In the genomic region with DNA sequence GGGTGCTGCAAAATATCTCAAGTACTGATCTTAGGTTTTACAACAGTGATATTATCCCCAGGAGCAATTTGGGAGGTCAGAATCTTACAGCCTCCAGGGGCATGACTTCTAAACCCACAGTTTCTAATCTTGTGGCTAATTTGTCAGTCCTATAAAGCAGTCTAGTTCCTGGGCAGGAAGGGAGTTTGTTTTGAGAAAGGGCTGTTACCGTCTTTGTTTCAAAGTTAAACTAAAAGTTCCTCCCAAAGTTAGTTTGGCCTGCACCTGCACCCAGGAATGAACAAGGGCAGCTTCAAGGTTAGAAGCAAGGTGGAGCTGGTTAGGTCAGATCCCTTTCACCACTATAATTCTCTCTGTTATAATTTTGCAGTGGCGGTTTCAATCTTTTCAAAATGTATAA, we compare ENCODE assay signal across 23 cellular contexts.
DNase-seq lines count a peak whose midpoint lies in the region; ATAC-seq and TF ChIP-seq lines count a peak whose summit lies in the region.
"Had no signal": no experiment of that assay in that cellular context is flagged by ENCODE, and none has a peak within 500 bp of the region (broad histone marks: within the 10 kb centered on the region; RNA-seq: fewer than 3 reads in every experiment).

No MANE protein-coding gene starts in this region.

- H3K36me3 ChIP-seq in BLaER1 (no peaks in the 10 kb centered on the region), Karpas-422 (ENCODE audit: insufficient read depth, low read length) (no peaks in the 10 kb centered on the region)
- H3K36me3 ChIP-seq: MG63, Peyer's patch had no signal

- H3K9me3 ChIP-seq in BLaER1: no peaks in the 10 kb centered on the region
- H3K9me3 ChIP-seq in Karpas-422 (ENCODE audit: low read length): no peaks in the 10 kb centered on the region
- H3K9me3 ChIP-seq: MG63, Peyer's patch had no signal

- H3K27me3 Mint-ChIP-seq in WTC11 (ENCODE audit: low read depth) (no peaks in the 10 kb centered on the region), nephron progenitor cell (ENCODE audit: low read depth, poor library complexity) (peaks cover 10% of the 10 kb centered on the region)
- peaks cover 16% of the 10 kb centered on the region for H3K27me3 Mint-ChIP-seq in stimulated activated naive CD8-positive, alpha-beta T cell treated with anti-CD3 and anti-CD28 coated beads, Interleukin-15, amount 100 ng/mL, for 72 hours

- H3K36me3 Mint-ChIP-seq in WTC11 (no peaks in the 10 kb centered on the region), nephron progenitor cell (ENCODE audit: low read depth) (no peaks in the 10 kb centered on the region)

- H3K9ac ChIP-seq in BLaER1 (no peak overlapping the region), Karpas-422 (ENCODE audit: low read length) (no peak overlapping the region)
- H3K9ac ChIP-seq: GM23248 had no signal

- no peak overlapping the region for H3K4me3 ChIP-seq in BLaER1
- H3K4me3 ChIP-seq in Karpas-422 (ENCODE audit: low read length): no peak overlapping the region
- H3K4me3 ChIP-seq: GM23248, K562, MG63, Peyer's patch, SK-N-MC had no signal

- peak overlapping the region; percentile 96 for H3K27ac Mint-ChIP-seq in WTC11
- H3K27ac Mint-ChIP-seq in nephron progenitor cell: peak overlapping the region; percentile 75
- no peak overlapping the region for H3K27ac Mint-ChIP-seq in stimulated activated naive CD8-positive, alpha-beta T cell treated with anti-CD3 and anti-CD28 coated beads, Interleukin-15, amount 100 ng/mL, for 72 hours
- H3K27ac Mint-ChIP-seq: CD4-positive, alpha-beta T cell had no signal

- H3K9me3 Mint-ChIP-seq in WTC11 (no peaks in the 10 kb centered on the region), nephron progenitor cell (peaks cover 11% of the 10 kb centered on the region)
- H3K9me3 Mint-ChIP-seq in stimulated activated naive CD8-positive, alpha-beta T cell treated with anti-CD3 and anti-CD28 coated beads, Interleukin-15, amount 100 ng/mL, for 72 hours: no peaks in the 10 kb centered on the region
- H3K9me3 Mint-ChIP-seq: CD4-positive, alpha-beta T cell had no signal

- no peaks in the 10 kb centered on the region for H4K20me1 ChIP-seq in BLaER1
- H4K20me1 ChIP-seq in Karpas-422 (ENCODE audit: insufficient read depth, low read depth, low read length): no peaks in the 10 kb centered on the region

- H3K79me2 ChIP-seq in Karpas-422 (ENCODE audit: low read length): no peaks in the 10 kb centered on the region

- H3K27me3 ChIP-seq in BLaER1 (no peaks in the 10 kb centered on the region), Karpas-422 (ENCODE audit: low read length) (no peaks in the 10 kb centered on the region)
- H3K27me3 ChIP-seq: Peyer's patch had no signal

- no peak for TF ChIP-seq CTCF in WTC11 (IDR thresholded peaks at IDR 0.05)
- no peak for TF ChIP-seq CTCF in nephron progenitor cell (IDR thresholded peaks at IDR 0.05)

- H3K4me3 Mint-ChIP-seq in WTC11 (no peak overlapping the region), nephron progenitor cell (no peak overlapping the region)
- no peak overlapping the region for H3K4me3 Mint-ChIP-seq in stimulated activated naive CD8-positive, alpha-beta T cell treated with anti-CD3 and anti-CD28 coated beads, Interleukin-15, amount 100 ng/mL, for 72 hours
- H3K4me3 Mint-ChIP-seq: CD4-positive, alpha-beta T cell had no signal

- H3K4me2 ChIP-seq in BLaER1 (peak overlapping the region; percentile 48), Karpas-422 (ENCODE audit: low read depth, low read length, poor library complexity, severe bottlenecking) (no peak overlapping the region)

- POLR2A ChIA-PET in WTC11 (lab: Charles Lee): no interaction called here

- no peak overlapping the region for H2AFZ ChIP-seq in Karpas-422 (ENCODE audit: low read length)
- H2AFZ ChIP-seq: GM23248 had no signal

- CTCF ChIA-PET in WTC11 (lab: Charles Lee): interaction anchor here (1.0 to 2.2 kb wide), 3 partner anchors 16 to 26 kb away, joined by 3 to 10 read pairs (median 3); no protein-coding TSS in a partner anchor

- H3K4me1 ChIP-seq in BLaER1: peaks cover 34% of the 10 kb centered on the region
- H3K4me1 ChIP-seq in Karpas-422 (ENCODE audit: low read length): no peaks in the 10 kb centered on the region
- H3K4me1 ChIP-seq: Peyer's patch had no signal

- H3K27ac ChIP-seq in BLaER1 (no peak overlapping the region), Karpas-422 (ENCODE audit: low read length) (no peak overlapping the region)
- H3K27ac ChIP-seq: GM23248, Peyer's patch, SK-N-MC had no signal

- H3K9me2 ChIP-seq in Karpas-422 (replicated peaks; ENCODE audit: insufficient read depth, low read length): no peaks in the 10 kb centered on the region

- DNase-seq in Karpas-422: peak; percentile 11
- no peak for DNase-seq in WTC11 (ENCODE audit: low spot score)
- no peak for DNase-seq in nephron progenitor cell
- no peak for DNase-seq in NCI-H1105 treated with DMSO at 0.1 percent for 48 hours (lab: John Stamatoyannopoulos, UW)
- DNase-seq in foreskin melanocyte: no peak
- DNase-seq in stimulated activated naive CD8-positive, alpha-beta T cell treated with anti-CD3 and anti-CD28 coated beads, Interleukin-15, amount 100 ng/mL, for 72 hours: no peak
- DNase-seq: CD4-positive, alpha-beta T cell; GM23248; HCEC 1CT; MG63; NCI-H1048; NCI-H1417 treated with DMSO at 0.1 percent for 48 hours; NCI-H1694 treated with DMSO at 0.1 percent for 48 hours; NCI-H2081 treated with DMSO at 0.1 percent for 48 hours; NCI-H2171; NCI-H226; NCI-H510A; NCI-H69; Peyer's patch; SIG-M5 had no signal

- peaks cover 59% of the 10 kb centered on the region for H3K4me1 Mint-ChIP-seq in WTC11
- H3K4me1 Mint-ChIP-seq in nephron progenitor cell: peaks cover 41% of the 10 kb centered on the region
- peaks cover 5% of the 10 kb centered on the region for H3K4me1 Mint-ChIP-seq in stimulated activated naive CD8-positive, alpha-beta T cell treated with anti-CD3 and anti-CD28 coated beads, Interleukin-15, amount 100 ng/mL, for 72 hours

- no peak for ATAC-seq in WTC11
- no peak for ATAC-seq in stimulated activated naive CD8-positive, alpha-beta T cell treated with anti-CD3 and anti-CD28 coated beads, Interleukin-15, amount 100 ng/mL, for 72 hours
- ATAC-seq: K562 had no signal

TF ChIP-seq in WTC11, 78 proteins besides CTCF, POLR2A, EP300 and RAD21 (continues in another document):
- TF ChIP-seq ZNF219 (CRISPR knock-in tag; IDR thresholded peaks at IDR 0.05; ENCODE audit: borderline replicate concordance): no peak
- TF ChIP-seq, protein P1, sequence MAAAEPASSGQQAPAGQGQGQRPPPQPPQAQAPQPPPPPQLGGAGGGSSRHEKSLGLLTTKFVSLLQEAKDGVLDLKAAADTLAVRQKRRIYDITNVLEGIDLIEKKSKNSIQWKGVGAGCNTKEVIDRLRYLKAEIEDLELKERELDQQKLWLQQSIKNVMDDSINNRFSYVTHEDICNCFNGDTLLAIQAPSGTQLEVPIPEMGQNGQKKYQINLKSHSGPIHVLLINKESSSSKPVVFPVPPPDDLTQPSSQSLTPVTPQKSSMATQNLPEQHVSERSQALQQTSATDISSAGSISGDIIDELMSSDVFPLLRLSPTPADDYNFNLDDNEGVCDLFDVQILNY (CRISPR knock-in tag; IDR thresholded peaks at IDR 0.05): no peak
- TF ChIP-seq FOXK1 (CRISPR knock-in tag; IDR thresholded peaks at IDR 0.05): no peak
- TF ChIP-seq, protein P2, sequence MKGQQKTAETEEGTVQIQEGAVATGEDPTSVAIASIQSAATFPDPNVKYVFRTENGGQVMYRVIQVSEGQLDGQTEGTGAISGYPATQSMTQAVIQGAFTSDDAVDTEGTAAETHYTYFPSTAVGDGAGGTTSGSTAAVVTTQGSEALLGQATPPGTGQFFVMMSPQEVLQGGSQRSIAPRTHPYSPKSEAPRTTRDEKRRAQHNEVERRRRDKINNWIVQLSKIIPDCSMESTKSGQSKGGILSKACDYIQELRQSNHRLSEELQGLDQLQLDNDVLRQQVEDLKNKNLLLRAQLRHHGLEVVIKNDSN (CRISPR knock-in tag; IDR thresholded peaks at IDR 0.05): no peak
- TF ChIP-seq ZNF138 (CRISPR knock-in tag; conservative IDR thresholded peaks at IDR 0.05): no peak
- no peak for TF ChIP-seq KAT7 (CRISPR knock-in tag; IDR thresholded peaks at IDR 0.05; ENCODE audit: borderline replicate concordance)
- no peak for TF ChIP-seq ZNF263 (CRISPR knock-in tag; IDR thresholded peaks at IDR 0.05; ENCODE audit: low read depth)
- TF ChIP-seq, protein P3, sequence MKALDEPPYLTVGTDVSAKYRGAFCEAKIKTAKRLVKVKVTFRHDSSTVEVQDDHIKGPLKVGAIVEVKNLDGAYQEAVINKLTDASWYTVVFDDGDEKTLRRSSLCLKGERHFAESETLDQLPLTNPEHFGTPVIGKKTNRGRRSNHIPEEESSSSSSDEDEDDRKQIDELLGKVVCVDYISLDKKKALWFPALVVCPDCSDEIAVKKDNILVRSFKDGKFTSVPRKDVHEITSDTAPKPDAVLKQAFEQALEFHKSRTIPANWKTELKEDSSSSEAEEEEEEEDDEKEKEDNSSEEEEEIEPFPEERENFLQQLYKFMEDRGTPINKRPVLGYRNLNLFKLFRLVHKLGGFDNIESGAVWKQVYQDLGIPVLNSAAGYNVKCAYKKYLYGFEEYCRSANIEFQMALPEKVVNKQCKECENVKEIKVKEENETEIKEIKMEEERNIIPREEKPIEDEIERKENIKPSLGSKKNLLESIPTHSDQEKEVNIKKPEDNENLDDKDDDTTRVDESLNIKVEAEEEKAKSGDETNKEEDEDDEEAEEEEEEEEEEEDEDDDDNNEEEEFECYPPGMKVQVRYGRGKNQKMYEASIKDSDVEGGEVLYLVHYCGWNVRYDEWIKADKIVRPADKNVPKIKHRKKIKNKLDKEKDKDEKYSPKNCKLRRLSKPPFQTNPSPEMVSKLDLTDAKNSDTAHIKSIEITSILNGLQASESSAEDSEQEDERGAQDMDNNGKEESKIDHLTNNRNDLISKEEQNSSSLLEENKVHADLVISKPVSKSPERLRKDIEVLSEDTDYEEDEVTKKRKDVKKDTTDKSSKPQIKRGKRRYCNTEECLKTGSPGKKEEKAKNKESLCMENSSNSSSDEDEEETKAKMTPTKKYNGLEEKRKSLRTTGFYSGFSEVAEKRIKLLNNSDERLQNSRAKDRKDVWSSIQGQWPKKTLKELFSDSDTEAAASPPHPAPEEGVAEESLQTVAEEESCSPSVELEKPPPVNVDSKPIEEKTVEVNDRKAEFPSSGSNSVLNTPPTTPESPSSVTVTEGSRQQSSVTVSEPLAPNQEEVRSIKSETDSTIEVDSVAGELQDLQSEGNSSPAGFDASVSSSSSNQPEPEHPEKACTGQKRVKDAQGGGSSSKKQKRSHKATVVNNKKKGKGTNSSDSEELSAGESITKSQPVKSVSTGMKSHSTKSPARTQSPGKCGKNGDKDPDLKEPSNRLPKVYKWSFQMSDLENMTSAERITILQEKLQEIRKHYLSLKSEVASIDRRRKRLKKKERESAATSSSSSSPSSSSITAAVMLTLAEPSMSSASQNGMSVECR (CRISPR knock-in tag; IDR thresholded peaks at IDR 0.05; ENCODE audit: borderline replicate concordance): no peak
- no peak for TF ChIP-seq HMGA2 (CRISPR knock-in tag; IDR thresholded peaks at IDR 0.05)

Comparison
In these comparisons a context has a peak if more than half of its experiments do, and no peak if none do; other contexts are left out.
1. H3K27ac Mint-ChIP-seq: peak in WTC11 (single experiment) and nephron progenitor cell (single experiment); none in stimulated activated naive CD8-positive, alpha-beta T cell treated with anti-CD3 and anti-CD28 coated beads, Interleukin-15, amount 100 ng/mL, for 72 hours (0 of 2).